Comparison of ENCODE assay signal across 8 cellular contexts in the genomic region with DNA sequence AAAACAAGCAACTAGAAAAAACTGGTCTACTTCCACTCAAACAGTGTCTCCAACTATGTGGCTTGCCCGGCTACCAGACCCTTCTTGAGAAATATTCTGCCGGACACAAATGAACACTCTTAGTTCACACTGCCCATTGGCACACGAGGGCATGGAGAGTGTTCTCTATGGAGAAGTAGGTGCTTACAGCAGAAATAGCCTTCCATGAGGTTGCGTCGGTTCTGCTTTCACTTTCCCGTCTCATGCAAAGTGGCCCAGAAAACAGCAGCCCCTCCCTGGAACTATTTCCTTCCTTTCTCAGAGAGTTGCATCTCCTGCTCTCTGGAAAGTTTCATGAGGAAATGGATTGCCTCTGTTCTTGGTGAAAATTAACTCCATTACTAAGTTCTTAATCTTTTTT. TPM values are rescaled to one million over a fixed set of nuclear protein-coding genes. Genes with fewer than 3 reads are reported as not detected.
DNase-seq lines count a peak whose midpoint lies in the region; ATAC-seq and TF ChIP-seq lines count a peak whose summit lies in the region.

No MANE protein-coding gene starts in this region.

- H3K23ac ChIP-seq in H9 (ENCODE audit: insufficient read length, low read depth, low read length): no peak overlapping the region

- H3K9me3 ChIP-seq in CD4-positive, CD25-positive, alpha-beta regulatory T cell (ENCODE audit: control insufficient read depth in 2 of 2, low read length in 2 of 2): no peaks in the 10 kb centered on the region
- no peaks in the 10 kb centered on the region for H3K9me3 ChIP-seq in H9 (ENCODE audit: control insufficient read depth, low read depth, low read length)

- no peak overlapping the region for H3K18ac ChIP-seq in H9 (ENCODE audit: insufficient read length, low read depth, low read length)

- H3K36me3 ChIP-seq in CD4-positive, CD25-positive, alpha-beta regulatory T cell (ENCODE audit: control insufficient read depth, insufficient read depth, low read length): no peaks in the 10 kb centered on the region

- H3K4me2 ChIP-seq in H9 (ENCODE audit: insufficient read depth, insufficient read length, low read length): no peak overlapping the region

- H4K5ac ChIP-seq in H9 (ENCODE audit: insufficient read length, low read depth, low read length): no peak overlapping the region

- H3K4me3 Mint-ChIP-seq in CD4-positive, CD25-positive, alpha-beta regulatory T cell: peak overlapping the region in 3 of 4 donors; percentile 34 to 88 (median 83)
- peak overlapping the region; percentile 71 to 74 for H3K4me3 Mint-ChIP-seq in stimulated activated naive B cell treated with anti-CD40 and anti-IgM and Interleukin-4, amounts not matched to agents 10 μg/mL and 1 μg/mL and 100 μg/mL, for 72 hours
- no peak overlapping the region for H3K4me3 Mint-ChIP-seq in H9

- no peak overlapping the region for H2BK5ac ChIP-seq in H9 (ENCODE audit: insufficient read length, low read length)

- no peak overlapping the region for H2BK120ac ChIP-seq in H9 (ENCODE audit: low read depth, low read length, poor library complexity, severe bottlenecking)

- in situ Hi-C loops in astrocyte of the spinal cord (cut with HindIII; ENCODE audit: low sequenced_read_pairs): no loop called here

- H2AK5ac ChIP-seq in H9 (ENCODE audit: insufficient read length, low read length): no peak overlapping the region

- H3K4me1 ChIP-seq in CD4-positive, CD25-positive, alpha-beta regulatory T cell (ENCODE audit: control insufficient read depth, insufficient read depth, low read length, poor library complexity, severe bottlenecking): peaks cover 11% of the 10 kb centered on the region
- no peaks in the 10 kb centered on the region; the same call in 1 of the 2 replicates for H3K4me1 ChIP-seq in H9 (ENCODE audit: insufficient read depth, low read length)

- no peaks in the 10 kb centered on the region for H3K23me2 ChIP-seq in H9 (ENCODE audit: insufficient read length, low read depth, low read length, poor library complexity, severe bottlenecking)

- no peak overlapping the region for H3K27ac ChIP-seq in CD4-positive, CD25-positive, alpha-beta regulatory T cell (ENCODE audit: insufficient read depth, low read length, poor library complexity, severe bottlenecking)
- H3K27ac ChIP-seq in layer of hippocampus (ENCODE audit: low read depth, low read length): peak overlapping the region; percentile 59
- no peak overlapping the region for H3K27ac ChIP-seq in H9 (ENCODE audit: insufficient read length, low read depth, low read length)

- H3K4me3 ChIP-seq in CD4-positive, CD25-positive, alpha-beta regulatory T cell (ENCODE audit: low read depth, low read length): peak overlapping the region; percentile 69
- H3K4me3 ChIP-seq in astrocyte of the spinal cord (ENCODE audit: low read depth, low read length): no peak overlapping the region

- no peak for TF ChIP-seq CTCF in GM20000 (IDR thresholded peaks at IDR 0.05; ENCODE audit: extremely low read depth, missing control alignments)
- TF ChIP-seq CTCF in astrocyte of the spinal cord (IDR thresholded peaks at IDR 0.05; ENCODE audit: low read depth, low read length): no peak
- no peak for TF ChIP-seq CTCF in H9 (conservative IDR thresholded peaks at IDR 0.05)

- H3K79me1 ChIP-seq in H9 (ENCODE audit: insufficient read depth, low read depth, low read length, poor library complexity, severe bottlenecking): no peaks in the 10 kb centered on the region

- peak; percentile 68 to 81 for ATAC-seq in CD4-positive, CD25-positive, alpha-beta regulatory T cell (ENCODE audit: low read depth in 2 of 2)
- ATAC-seq in stimulated activated naive B cell treated with anti-CD40 and anti-IgM and Interleukin-4, amounts not matched to agents 10 μg/mL and 1 μg/mL and 100 μg/mL, for 72 hours (replicated peaks): peak; percentile 86 to 88

- H3K27ac Mint-ChIP-seq in CD4-positive, CD25-positive, alpha-beta regulatory T cell: peak overlapping the region in 2 of 3 donors; percentile 68 to 89
- peak overlapping the region; percentile 97 for H3K27ac Mint-ChIP-seq in stimulated activated naive B cell treated with anti-CD40 and anti-IgM and Interleukin-4, amounts not matched to agents 10 μg/mL and 1 μg/mL and 100 μg/mL, for 72 hours
- no peak overlapping the region for H3K27ac Mint-ChIP-seq in H9

- H3K27me3 Mint-ChIP-seq in CD4-positive, CD25-positive, alpha-beta regulatory T cell: peaks cover 5% of the 10 kb centered on the region
- H3K27me3 Mint-ChIP-seq in stimulated activated naive B cell treated with anti-CD40 and anti-IgM and Interleukin-4, amounts not matched to agents 10 μg/mL and 1 μg/mL and 100 μg/mL, for 72 hours: no peaks in the 10 kb centered on the region
- H3K27me3 Mint-ChIP-seq in H9 (ENCODE audit: low read depth): peaks cover 2% of the 10 kb centered on the region; the same call in 1 of the 2 replicates

- no peak overlapping the region for H2BK20ac ChIP-seq in H9 (ENCODE audit: low read depth, low read length, poor library complexity, severe bottlenecking)

- no peak overlapping the region for H4K8ac ChIP-seq in H9 (replicated peaks; ENCODE audit: insufficient read length, low read depth, low read length)

- no peaks in the 10 kb centered on the region for H3K9me3 Mint-ChIP-seq in CD4-positive, CD25-positive, alpha-beta regulatory T cell
- peaks cover 0 to 1% of the 10 kb centered on the region in 2 donors for H3K9me3 Mint-ChIP-seq in stimulated activated naive B cell treated with anti-CD40 and anti-IgM and Interleukin-4, amounts not matched to agents 10 μg/mL and 1 μg/mL and 100 μg/mL, for 72 hours
- H3K9me3 Mint-ChIP-seq in H9: no peaks in the 10 kb centered on the region; a peak in 1 of 5 replicates

- H3K9ac ChIP-seq in H9 (ENCODE audit: extremely low read depth, insufficient read length, low read length): no peak overlapping the region

- H3T11ph ChIP-seq in H9 (ENCODE audit: low read length): no peak overlapping the region

- H2BK15ac ChIP-seq in H9 (ENCODE audit: low read depth, low read length): no peak overlapping the region

- no peak overlapping the region for H3K14ac ChIP-seq in H9 (ENCODE audit: insufficient read depth, low read length)

- peaks cover under 1% of the 10 kb centered on the region for H3K27me3 ChIP-seq in CD4-positive, CD25-positive, alpha-beta regulatory T cell (ENCODE audit: control insufficient read depth, insufficient read depth, low read length)
- H3K27me3 ChIP-seq in layer of hippocampus (ENCODE audit: control insufficient read depth, insufficient read depth, low read length) (no peaks in the 10 kb centered on the region), H9 (ENCODE audit: insufficient read depth, low read length) (no peaks in the 10 kb centered on the region)

- H3K79me2 ChIP-seq in H9 (ENCODE audit: insufficient read depth, low read length): no peaks in the 10 kb centered on the region; the same call in 1 of the 2 replicates

- H3K4ac ChIP-seq in H9 (ENCODE audit: low read depth, low read length): no peak overlapping the region

- no peak overlapping the region for H3K56ac ChIP-seq in H9 (ENCODE audit: insufficient read length, low read depth, low read length)

- H3K4me1 Mint-ChIP-seq in CD4-positive, CD25-positive, alpha-beta regulatory T cell: peaks cover 11 to 35% (median 19%) of the 10 kb centered on the region in 4 donors
- peaks cover 54 to 74% of the 10 kb centered on the region in 2 donors for H3K4me1 Mint-ChIP-seq in stimulated activated naive B cell treated with anti-CD40 and anti-IgM and Interleukin-4, amounts not matched to agents 10 μg/mL and 1 μg/mL and 100 μg/mL, for 72 hours
- peaks cover 6 to 8% of the 10 kb centered on the region in 2 experiments for H3K4me1 Mint-ChIP-seq in H9

- no peaks in the 10 kb centered on the region for H3K36me3 Mint-ChIP-seq in CD4-positive, CD25-positive, alpha-beta regulatory T cell
- peaks cover 0 to 3% of the 10 kb centered on the region in 2 donors for H3K36me3 Mint-ChIP-seq in stimulated activated naive B cell treated with anti-CD40 and anti-IgM and Interleukin-4, amounts not matched to agents 10 μg/mL and 1 μg/mL and 100 μg/mL, for 72 hours
- H3K36me3 Mint-ChIP-seq in H9 (ENCODE audit: insufficient read depth in 1 of 3, low read depth in 3 of 3): no peaks in the 10 kb centered on the region; a peak in 1 of 7 replicates

- WGBS in H9 (ENCODE audit: extremely low coverage, insufficient read length, low lambda C conversion rate): no CpG with 5 or more reads among the region's 6 CpGs

- no peak overlapping the region for H4K91ac ChIP-seq in H9 (ENCODE audit: insufficient read length, low read depth, low read length)

- no peak overlapping the region for H2BK12ac ChIP-seq in H9 (ENCODE audit: insufficient read length, low read depth, low read length)

- H2AFZ ChIP-seq in H9 (ENCODE audit: low read length): no peak overlapping the region

- H4K20me1 ChIP-seq in H9 (ENCODE audit: control insufficient read depth, insufficient read depth, insufficient read length): no peaks in the 10 kb centered on the region

- no peak for DNase-seq in CD4-positive, CD25-positive, alpha-beta regulatory T cell
- DNase-seq in GM20000 (ENCODE audit: low spot score) (peak; percentile 71), NCI-H69 (lab: John Stamatoyannopoulos, UW) (peak; percentile 15), astrocyte of the spinal cord (ENCODE audit: low read depth, low spot score) (peak; percentile 4), cortex of kidney (lab: John Stamatoyannopoulos, UW) (no peak), H9 (no peak)
- DNase-seq in stimulated activated naive B cell treated with anti-CD40 and anti-IgM and Interleukin-4, amounts not matched to agents 10 μg/mL and 1 μg/mL and 100 μg/mL, for 72 hours: peak; percentile 80

RNA-seq across cellular contexts. Expression of a gene that starts 9.5 kb away (rescaled TPM):
- total RNA-seq in CD4-positive, CD25-positive, alpha-beta regulatory T cell: 14.0 TPM
- polyA plus RNA-seq in CD4-positive, CD25-positive, alpha-beta regulatory T cell: 10 to 100 TPM in 1 of 4 donors, 1 to 10 TPM in 3; 7.0 to 14.9 (median 8.9) TPM
- 15.3 and 15.6 TPM in 2 replicates for total RNA-seq in H9 (2021)

RNA-seq across cellular contexts. Expression of a gene that starts 50.5 kb away (rescaled TPM):
- 425 TPM for total RNA-seq in CD4-positive, CD25-positive, alpha-beta regulatory T cell
- 10 to 100 TPM; 43.9 to 58.7 (median 53.8) TPM for polyA plus RNA-seq in CD4-positive, CD25-positive, alpha-beta regulatory T cell
- total RNA-seq in H9 (2021): 244 and 252 TPM in 2 replicates

RNA-seq across cellular contexts. Expression of a gene that starts 54.5 kb away (rescaled TPM):
- total RNA-seq in CD4-positive, CD25-positive, alpha-beta regulatory T cell: 102 TPM
- 100 to 1,000 TPM in 3 of 4 donors, 10 to 100 TPM in 1; 97.9 to 292 (median 209) TPM for polyA plus RNA-seq in CD4-positive, CD25-positive, alpha-beta regulatory T cell
- total RNA-seq in H9 (2021): 2.6 and 4.0 TPM in 2 replicates

RNA-seq across cellular contexts. Expression of a gene that starts 56.9 kb away (rescaled TPM):
- total RNA-seq in CD4-positive, CD25-positive, alpha-beta regulatory T cell: 153 TPM
- polyA plus RNA-seq in CD4-positive, CD25-positive, alpha-beta regulatory T cell: 100 to 1,000 TPM; 144 to 335 (median 244) TPM
- total RNA-seq in H9 (2021): 23.4 and 23.6 TPM in 2 replicates

Comparison
In these comparisons a context has a peak if more than half of its experiments do, and no peak if none do; other contexts are left out.
1. DNase-seq: peak in GM20000 (single experiment), NCI-H69 (single experiment), astrocyte of the spinal cord (single experiment) and stimulated activated naive B cell treated with anti-CD40 and anti-IgM and Interleukin-4, amounts not matched to agents 10 μg/mL and 1 μg/mL and 100 μg/mL, for 72 hours (single experiment); none in CD4-positive, CD25-positive, alpha-beta regulatory T cell (0 of 3), cortex of kidney (single experiment) and H9 (single experiment).
2. H3K27ac Mint-ChIP-seq: peak in CD4-positive, CD25-positive, alpha-beta regulatory T cell (2 of 3) and stimulated activated naive B cell treated with anti-CD40 and anti-IgM and Interleukin-4, amounts not matched to agents 10 μg/mL and 1 μg/mL and 100 μg/mL, for 72 hours (single experiment); none in H9 (0 of 3).
3. H3K4me3 Mint-ChIP-seq: peak in CD4-positive, CD25-positive, alpha-beta regulatory T cell (3 of 4) and stimulated activated naive B cell treated with anti-CD40 and anti-IgM and Interleukin-4, amounts not matched to agents 10 μg/mL and 1 μg/mL and 100 μg/mL, for 72 hours (2 of 2); none in H9 (0 of 2).
4. RNA of a gene that starts 54.5 kb away (total RNA-seq): 102 TPM in CD4-positive, CD25-positive, alpha-beta regulatory T cell (single experiment); 2.6 to 4.0 TPM in H9; every median in the first group is over 10 times any median in the second.